In genomic region chr1:179883739-179884138, GRCh38 we compare ENCODE assay signal across 8 cellular contexts. TPM values are rescaled to one million over a fixed set of nuclear protein-coding genes. Genes with fewer than 3 reads are reported as not detected.
DNase-seq lines count a peak whose midpoint lies in the region; ATAC-seq and TF ChIP-seq lines count a peak whose summit lies in the region.

No MANE protein-coding gene starts in this region.

- no peaks in the 10 kb centered on the region for H3K9me3 Mint-ChIP-seq in progenitor cell of endocrine pancreas (ENCODE audit: low read depth)

- in situ Hi-C loops in GM13976 (cut with MboI; ENCODE audit: low sequenced_read_pairs, unreplicated experiment): loop anchor here (25.0 kb wide), 1 partner anchor 604 kb away; no protein-coding TSS in a partner anchor

- ATAC-seq in GM19467 (IDR thresholded peaks at IDR 0.05; ENCODE audit: unreplicated experiment) (no peak), HG02588 (IDR thresholded peaks at IDR 0.05; ENCODE audit: unreplicated experiment) (no peak), HG02938 (IDR thresholded peaks at IDR 0.05; ENCODE audit: unreplicated experiment) (no peak)

- DNase-seq in GM13976 (ENCODE audit: low spot score) (peak; percentile 63), HK-2 (ENCODE audit: unreplicated experiment) (peak; percentile 38), epithelial cell of proximal tubule (ENCODE audit: low read depth) (no peak), progenitor cell of endocrine pancreas (ENCODE audit: low spot score, unreplicated experiment) (no peak)
- DNase-seq in activated CD4-positive, alpha-beta T cell treated with anti-CD3 and anti-CD28 coated beads, Interleukin-2, amount 50 U/mL, for 4 hours: peak; percentile 51 to 60

- peak overlapping the region; percentile 77 for H3K4me3 ChIP-seq in epithelial cell of proximal tubule (ENCODE audit: low read depth, low read length)

- peak overlapping the region; percentile 96 for H3K4me3 Mint-ChIP-seq in progenitor cell of endocrine pancreas (ENCODE audit: low read depth)

- H3K27me3 Mint-ChIP-seq in progenitor cell of endocrine pancreas: no peaks in the 10 kb centered on the region

- peaks cover 21% of the 10 kb centered on the region for H3K4me1 Mint-ChIP-seq in progenitor cell of endocrine pancreas (ENCODE audit: low read depth)

- H3K27ac Mint-ChIP-seq in progenitor cell of endocrine pancreas: peak overlapping the region; percentile 100

- TF ChIP-seq CTCF in GM13976 (IDR thresholded peaks at IDR 0.05; ENCODE audit: borderline replicate concordance, control extremely low read depth, extremely low read depth, insufficient read depth, missing control alignments) (no peak), epithelial cell of proximal tubule (conservative IDR thresholded peaks at IDR 0.05; ENCODE audit: low read depth, low read length) (no peak), progenitor cell of endocrine pancreas (IDR thresholded peaks at IDR 0.05; ENCODE audit: unreplicated experiment) (no peak)

- no peaks in the 10 kb centered on the region for H3K36me3 Mint-ChIP-seq in progenitor cell of endocrine pancreas (ENCODE audit: insufficient read depth)

RNA-seq across cellular contexts. Expression of gene TOR1AIP1, which starts 1.7 kb away (rescaled TPM):
- total RNA-seq in epithelial cell of proximal tubule (35.3 and 50.5 TPM in 2 replicates), progenitor cell of endocrine pancreas (29.5 and 32.0 TPM in 2 replicates)

RNA-seq across cellular contexts. Expression of gene TOR1AIP2, which starts 6.1 kb away (rescaled TPM):
- total RNA-seq in epithelial cell of proximal tubule: 47.7 and 57.4 TPM in 2 replicates
- 78.4 and 83.2 TPM in 2 replicates for total RNA-seq in progenitor cell of endocrine pancreas

Comparison
In these comparisons a context has a peak if more than half of its experiments do, and no peak if none do; other contexts are left out.
1. DNase-seq: peak in GM13976 (single experiment), HK-2 (single experiment) and activated CD4-positive, alpha-beta T cell treated with anti-CD3 and anti-CD28 coated beads, Interleukin-2, amount 50 U/mL, for 4 hours (2 of 2); none in epithelial cell of proximal tubule (single experiment) and progenitor cell of endocrine pancreas (single experiment).